ENCODE assay signal across 20 cellular contexts in genomic region chr17:4895121-4895520, GRCh38. TPM values are rescaled to one million over a fixed set of nuclear protein-coding genes. Genes with fewer than 3 reads are reported as not detected.
"Had no signal": no experiment of that assay in that cellular context is flagged by ENCODE, and none has a peak within 500 bp of the region (broad histone marks: within the 10 kb centered on the region; RNA-seq: fewer than 3 reads in every experiment).

No MANE protein-coding gene starts in this region.

- H3K4me1 ChIP-seq: foreskin keratinocyte had no signal

- H3K4me3 Mint-ChIP-seq: immature natural killer cell, neural crest cell had no signal

- FAIRE-seq: kidney, small intestine, urothelium cell line had no signal

- DNase-seq: effector memory CD4-positive, alpha-beta T cell; esophagus squamous epithelium; foreskin keratinocyte; immature natural killer cell; kidney; left colon; mammary epithelial cell; naive thymus-derived CD8-positive, alpha-beta T cell; nucleus accumbens; right cardiac atrium; small intestine; stimulated activated CD4-positive, alpha-beta T cell treated with anti-CD3 and anti-CD28 coated beads, Interleukin-12 subunit alpha, Interleukin-12 subunit beta, amount 100 ng/mL, for 4 hours; stimulated activated naive CD4-positive, alpha-beta T cell treated with Interleukin-2 at 50 U/mL for 16 hours; trophoblast cell had no signal

- H3K9me3 ChIP-seq: esophagus squamous epithelium, mucosa of descending colon, ovary had no signal

- H3K9me3 Mint-ChIP-seq: immature natural killer cell; naive thymus-derived CD8-positive, alpha-beta T cell; neural crest cell had no signal

- ATAC-seq: foreskin keratinocyte; left colon; mucosa of descending colon; naive thymus-derived CD8-positive, alpha-beta T cell; right cardiac atrium had no signal

- H3K4me3 ChIP-seq: esophagus squamous epithelium, mucosa of descending colon, ovary had no signal

- H3K27me3 ChIP-seq: foreskin keratinocyte, ovary had no signal

- H3K27ac ChIP-seq: esophagus squamous epithelium, foreskin keratinocyte, ovary had no signal

- H3K27me3 Mint-ChIP-seq: naive thymus-derived CD8-positive, alpha-beta T cell had no signal

- H3K36me3 ChIP-seq: ovary had no signal

RNA-seq across cellular contexts. Expression of gene CHRNE, which starts 7.8 kb away (rescaled TPM):
- total RNA-seq: foreskin keratinocyte had no signal

RNA-seq across cellular contexts. Expression of gene GP1BA, which starts 37.0 kb away (rescaled TPM):
- total RNA-seq: epithelial cell of proximal tubule; esophagus squamous epithelium; foreskin keratinocyte; kidney; left colon; mammary epithelial cell; mucosa of descending colon; naive thymus-derived CD8-positive, alpha-beta T cell; neural crest cell; posterior vena cava had no signal
- polyA plus RNA-seq: foreskin keratinocyte, mammary epithelial cell had no signal
